ENCODE assay signal across 12 cellular contexts in genomic region chr16:69410285-69410990, GRCh38. TPM values are rescaled to one million over a fixed set of nuclear protein-coding genes. Genes with fewer than 3 reads are reported as not detected.
DNase-seq lines count a peak whose midpoint lies in the region; ATAC-seq, FAIRE-seq and TF ChIP-seq lines count a peak whose summit lies in the region.
"Had no signal": no experiment of that assay in that cellular context is flagged by ENCODE, and none has a peak within 500 bp of the region (broad histone marks: within the 10 kb centered on the region; RNA-seq: fewer than 3 reads in every experiment).

No MANE protein-coding gene starts in this region.

- ATAC-seq in right cardiac atrium = peak in 1 of 2 donors; percentile 53
- ATAC-seq in K562 = no peak
- ATAC-seq in GM18511 (IDR thresholded peaks at IDR 0.05; ENCODE audit: unreplicated experiment) = no peak
- no peak for ATAC-seq in GM19395 (IDR thresholded peaks at IDR 0.05; ENCODE audit: unreplicated experiment)

- no peaks in the 10 kb centered on the region for H4K20me1 ChIP-seq in K562 (replicated peaks; ENCODE audit: control insufficient read depth, insufficient read depth, low read length)

- H3K36me3 ChIP-seq in K562 (ENCODE audit: control insufficient read depth, insufficient read depth, low read length) = no peaks in the 10 kb centered on the region
- no peaks in the 10 kb centered on the region for H3K36me3 ChIP-seq in vagina

- H3K27ac ChIP-seq in right cardiac atrium (ENCODE audit: low read length) (peak overlapping the region; percentile 47), K562 (ENCODE audit: extremely low read depth, low read depth, low read length) (no peak overlapping the region), vagina (peak overlapping the region; percentile 48)
- H3K27ac ChIP-seq: C4-2B had no signal

- H3K9me3 ChIP-seq in right cardiac atrium (ENCODE audit: control insufficient read depth, low read length) (no peaks in the 10 kb centered on the region), K562 (replicated peaks; ENCODE audit: control insufficient read depth, insufficient read depth, low read depth, low read length) (no peaks in the 10 kb centered on the region), vagina (no peaks in the 10 kb centered on the region)

- POLR2A ChIA-PET in K562 (lab: Yijun Ruan, JAX) = interaction anchor here (1.1 kb wide), 1 partner anchor 9 kb away, joined by 3 read pairs; no protein-coding TSS in a partner anchor

- TF ChIP-seq EP300 in K562 (IDR thresholded peaks at IDR 0.05; ENCODE audit: low read length) = no peak

- no peaks in the 10 kb centered on the region for H3K4me1 ChIP-seq in right cardiac atrium (ENCODE audit: control insufficient read depth, insufficient read depth, low read length)
- peaks cover 2 to 7% of the 10 kb centered on the region in 2 experiments; a peak in 3 of 5 replicates for H3K4me1 ChIP-seq in K562 (replicated peaks in 1 of 2; ENCODE audit: control insufficient read depth in 2 of 2, insufficient read depth in 2 of 2, low read length in 2 of 2)
- H3K4me1 ChIP-seq in vagina = peaks cover 22% of the 10 kb centered on the region

- peak overlapping the region; percentile 59; the same call in 1 of the 2 replicates for H2AFZ ChIP-seq in K562 (ENCODE audit: low read depth, low read length)

- no peak for DNase-seq in right cardiac atrium
- DNase-seq in cardiac septum (ENCODE audit: low spot score) = no peak
- DNase-seq in K562 (ENCODE audit: extremely low read depth in 1 of 4, low spot score in 3 of 4) = no peak
- peak; percentile 44 for DNase-seq in kidney tubule cell (ENCODE audit: low spot score)
- DNase-seq in vagina (ENCODE audit: extremely low spot score in 2 of 2) = no peak
- no peak for DNase-seq in NAMALWA (ENCODE audit: low spot score)
- DNase-seq: NCI-H526 treated with DMSO at 0.1 percent for 48 hours, nucleus accumbens had no signal

- H3K4me3 ChIP-seq in right cardiac atrium (ENCODE audit: low read length) (no peak overlapping the region), K562 (no peak overlapping the region), vagina (no peak overlapping the region)

- 38% methylated on average over 6 of the region's 6 CpGs for WGBS in right cardiac atrium
- WGBS in K562 (ENCODE audit: insufficient coverage, low coverage, missing lambda C conversion rate) = 38% methylated on average over 6 of the region's 6 CpGs

- intact Hi-C loops in right cardiac atrium (cut with DNase I) (no loop called here), cardiac septum (cut with DNase I) (no loop called here), K562 (cut with micrococcal nuclease) (no loop called here), vagina (cut with DNase I) (no loop called here)

- in situ Hi-C loops in K562 (cut with MboI) = no loop called here

- no peak for FAIRE-seq in K562 (lab: Jason Lieb, UNC)

- no peaks in the 10 kb centered on the region for H3K9me1 ChIP-seq in K562 (ENCODE audit: control insufficient read depth, insufficient read depth, low read length)

- TF ChIP-seq CTCF in K562 (IDR thresholded peaks at IDR 0.05 in 2 of 3, conservative IDR thresholded peaks at IDR 0.05 in 1 of 3; ENCODE audit: insufficient read depth in 2 of 3, low read depth in 1 of 3, low read length in 3 of 3) = no peak
- TF ChIP-seq CTCF in vagina (IDR thresholded peaks at IDR 0.05) = no peak

- no peak overlapping the region for H3K9ac ChIP-seq in K562 (ENCODE audit: insufficient read depth in 1 of 2, low read depth in 2 of 2, low read length in 2 of 2)

- no peak for TF ChIP-seq POLR2A in K562 (conservative IDR thresholded peaks at IDR 0.05)
- TF ChIP-seq POLR2A in vagina (IDR thresholded peaks at IDR 0.05) = no peak

- TF ChIP-seq RAD21 in K562 (CRISPR knock-in tag; conservative IDR thresholded peaks at IDR 0.05 in 1 of 2, IDR thresholded peaks at IDR 0.05 in 1 of 2) = no peak

- H3K27me3 ChIP-seq in right cardiac atrium (ENCODE audit: control insufficient read depth, insufficient read depth) (no peaks in the 10 kb centered on the region), K562 (ENCODE audit: control insufficient read depth in 2 of 2, insufficient read depth in 2 of 2, low read length in 2 of 2) (no peaks in the 10 kb centered on the region), vagina (no peaks in the 10 kb centered on the region)

- BruUV-seq in K562 (replicated peaks; lab: Mats Ljungman, UMichigan) = no TSS peak

- CTCF ChIA-PET in K562 (lab: Yijun Ruan, JAX; ENCODE audit: low intra/inter-chr PET ratio) = no interaction called here

- no peak overlapping the region for H3K4me2 ChIP-seq in K562 (ENCODE audit: insufficient read depth, low read length)

- no peaks in the 10 kb centered on the region for H3K79me2 ChIP-seq in K562 (ENCODE audit: control insufficient read depth, insufficient read depth, low read length)

TF ChIP-seq in K562, 482 proteins besides CTCF, POLR2A, EP300 and RAD21 (continues in another document):
- TF ChIP-seq ZKSCAN1 (IDR thresholded peaks at IDR 0.05; ENCODE audit: low read depth, low read length) (peak; percentile 86), CHD4 (IDR thresholded peaks at IDR 0.05; ENCODE audit: insufficient read depth, insufficient replicate concordance, low read depth, low read length, poor library complexity, severe bottlenecking) (no peak), WHSC1 (IDR thresholded peaks at IDR 0.05; ENCODE audit: low read length) (no peak), ARID1B (IDR thresholded peaks at IDR 0.05) (no peak)

RNA-seq across cellular contexts. Expression of gene CYB5B, which starts 14.0 kb away (rescaled TPM):
- 10 to 100 TPM; 65.0 to 68.7 (median 65.9) TPM for total RNA-seq in right cardiac atrium
- 63.9 TPM for polyA plus RNA-seq in right cardiac atrium
- total RNA-seq in cardiac septum = 53.2 TPM
- total RNA-seq in K562 (2011; cell fraction: chromatin; rRNA removed; ENCODE audit: low replicate concordance) = 46.6 and 100 TPM in 2 replicates
- total RNA-seq in K562 (2011; cell fraction: nucleolus; rRNA removed) = 19.2 and 28.7 TPM in 2 replicates
- 61.2 and 107 TPM in 2 replicates for total RNA-seq in K562 (2011; cell fraction: nucleoplasm; rRNA removed)
- 29.9 and 69.7 TPM in 2 replicates for total RNA-seq in K562 (2014; rRNA removed)
- 133 and 137 TPM in 2 replicates for total RNA-seq in K562 (2014; rRNA removed; fragmentation: Illumina TruSeq; extraction: Trizol)
- total RNA-seq in K562 (2015; rRNA removed; fragmentation: Illumina TruSeq; extraction: Trizol) = 98.0 and 101 TPM in 2 replicates
- total RNA-seq in K562 (2021) = 103 and 107 TPM in 2 replicates
- 196 and 274 TPM in 2 replicates for polyA plus RNA-seq in K562 (2011; rRNA removed)
- polyA plus RNA-seq in K562 (2011; cell fraction: cytosol; rRNA removed) = 134 and 189 TPM in 2 replicates
- 41.9 and 62.4 TPM in 2 replicates for polyA plus RNA-seq in K562 (2011; cell fraction: nucleus; rRNA removed)
- 83.3 and 92.2 TPM in 2 replicates for polyA plus RNA-seq in K562 (2012)
- polyA plus RNA-seq in K562 (2014; fragmentation: Illumina TruSeq; extraction: Trizol) = 167 and 198 TPM in 2 replicates
- 100 to 1,000 TPM; 136 to 198 TPM for polyA plus RNA-seq in K562 (2014; fragmentation: Nextera tagmentation; extraction: Ambion mirVana)
- polyA plus RNA-seq in K562 (2014; rRNA removed) = 75.6 and 98.3 TPM in 2 replicates
- polyA minus RNA-seq in K562 (2011; rRNA and poly(A)+ RNA removed) = 158 and 175 TPM in 2 replicates
- polyA minus RNA-seq in K562 (2011; cell fraction: cytosol; rRNA and poly(A)+ RNA removed) = 36.2 and 49.2 TPM in 2 replicates
- 18.0 and 42.0 TPM in 2 replicates for polyA minus RNA-seq in K562 (2011; cell fraction: nucleus; rRNA and poly(A)+ RNA removed)
- total RNA-seq in vagina = 37.6 TPM

RNA-seq across cellular contexts. Expression of gene TERF2, which starts 24.6 kb away (rescaled TPM):
- 10 to 100 TPM; 24.0 to 28.3 (median 26.5) TPM for total RNA-seq in right cardiac atrium
- 11.4 TPM for polyA plus RNA-seq in right cardiac atrium
- 27.9 TPM for total RNA-seq in cardiac septum
- total RNA-seq in K562 (2011; cell fraction: chromatin; rRNA removed; ENCODE audit: low replicate concordance) = 55.4 and 66.2 TPM in 2 replicates
- total RNA-seq in K562 (2011; cell fraction: nucleolus; rRNA removed) = 28.7 and 33.7 TPM in 2 replicates
- total RNA-seq in K562 (2011; cell fraction: nucleoplasm; rRNA removed) = 38.4 and 44.9 TPM in 2 replicates
- total RNA-seq in K562 (2014; rRNA removed) = 12.9 and 16.4 TPM in 2 replicates
- 18.5 and 18.6 TPM in 2 replicates for total RNA-seq in K562 (2014; rRNA removed; fragmentation: Illumina TruSeq; extraction: Trizol)
- 17.9 and 22.4 TPM in 2 replicates for total RNA-seq in K562 (2015; rRNA removed; fragmentation: Illumina TruSeq; extraction: Trizol)
- total RNA-seq in K562 (2021) = 33.5 and 38.3 TPM in 2 replicates
- 28.8 and 30.7 TPM in 2 replicates for polyA plus RNA-seq in K562 (2011; rRNA removed)
- 15.9 and 17.2 TPM in 2 replicates for polyA plus RNA-seq in K562 (2011; cell fraction: cytosol; rRNA removed)
- polyA plus RNA-seq in K562 (2011; cell fraction: nucleus; rRNA removed) = 18.4 and 18.6 TPM in 2 replicates
- polyA plus RNA-seq in K562 (2012) = 25.1 and 43.3 TPM in 2 replicates
- 44.1 and 56.6 TPM in 2 replicates for polyA plus RNA-seq in K562 (2014; fragmentation: Illumina TruSeq; extraction: Trizol)
- 10 to 100 TPM; 15.0 to 18.1 TPM for polyA plus RNA-seq in K562 (2014; fragmentation: Nextera tagmentation; extraction: Ambion mirVana)
- 21.8 and 24.6 TPM in 2 replicates for polyA plus RNA-seq in K562 (2014; rRNA removed)
- 31.2 and 33.8 TPM in 2 replicates for polyA minus RNA-seq in K562 (2011; rRNA and poly(A)+ RNA removed)
- 31.9 and 37.7 TPM in 2 replicates for polyA minus RNA-seq in K562 (2011; cell fraction: cytosol; rRNA and poly(A)+ RNA removed)
- 9.7 and 17.2 TPM in 2 replicates for polyA minus RNA-seq in K562 (2011; cell fraction: nucleus; rRNA and poly(A)+ RNA removed)
- total RNA-seq in vagina = 27.7 TPM

RNA-seq across cellular contexts. Expression of gene TMED6, which starts 58.9 kb away (rescaled TPM):
- total RNA-seq in right cardiac atrium (under 1 TPM in 2 of 4 donors, not detected in 2; 0.49 to 0.76 TPM), cardiac septum (0.38 TPM), K562 (2014; rRNA removed) (0.18 TPM in 1 of 2 replicates, not detected in the other), K562 (2014; rRNA removed; fragmentation: Illumina TruSeq; extraction: Trizol) (0.22 and 0.25 TPM in 2 replicates), K562 (2015; rRNA removed; fragmentation: Illumina TruSeq; extraction: Trizol) (0.25 TPM in 1 of 2 replicates, not detected in the other), K562 (2021) (0.51 TPM in 1 of 2 replicates, not detected in the other), vagina (not detected)
- polyA plus RNA-seq in right cardiac atrium (not detected), K562 (2011; rRNA removed) (0.14 and 0.20 TPM in 2 replicates), K562 (2014; fragmentation: Illumina TruSeq; extraction: Trizol) (0.22 TPM in 1 of 2 replicates, not detected in the other), K562 (2014; fragmentation: Nextera tagmentation; extraction: Ambion mirVana) (under 1 TPM; 0.32 to 0.45 TPM), K562 (2014; rRNA removed) (not detected in 2 replicates)
- 1.5 and 1.7 TPM in 2 replicates for total RNA-seq in K562 (2011; cell fraction: chromatin; rRNA removed; ENCODE audit: low replicate concordance)
- total RNA-seq in K562 (2011; cell fraction: nucleolus; rRNA removed) = 0.67 TPM in 1 of 2 replicates, not detected in the other
- total RNA-seq in K562 (2011; cell fraction: nucleoplasm; rRNA removed) = 1.6 TPM in 2 replicates
- 0.07 TPM in 1 of 2 replicates, not detected in the other for polyA plus RNA-seq in K562 (2011; cell fraction: cytosol; rRNA removed)
- 0.70 TPM in 1 of 2 replicates, not detected in the other for polyA plus RNA-seq in K562 (2011; cell fraction: nucleus; rRNA removed)
- 0.36 and 0.47 TPM in 2 replicates for polyA plus RNA-seq in K562 (2012)
- not detected in 2 replicates for polyA minus RNA-seq in K562 (2011; rRNA and poly(A)+ RNA removed)
- not detected in 2 replicates for polyA minus RNA-seq in K562 (2011; cell fraction: cytosol; rRNA and poly(A)+ RNA removed)
- 0.40 and 0.67 TPM in 2 replicates for polyA minus RNA-seq in K562 (2011; cell fraction: nucleus; rRNA and poly(A)+ RNA removed)
- total RNA-seq: dermis microvascular lymphatic vessel endothelial cell had no signal
